9 cellular contexts compared by ENCODE assay signal in the genomic region with DNA sequence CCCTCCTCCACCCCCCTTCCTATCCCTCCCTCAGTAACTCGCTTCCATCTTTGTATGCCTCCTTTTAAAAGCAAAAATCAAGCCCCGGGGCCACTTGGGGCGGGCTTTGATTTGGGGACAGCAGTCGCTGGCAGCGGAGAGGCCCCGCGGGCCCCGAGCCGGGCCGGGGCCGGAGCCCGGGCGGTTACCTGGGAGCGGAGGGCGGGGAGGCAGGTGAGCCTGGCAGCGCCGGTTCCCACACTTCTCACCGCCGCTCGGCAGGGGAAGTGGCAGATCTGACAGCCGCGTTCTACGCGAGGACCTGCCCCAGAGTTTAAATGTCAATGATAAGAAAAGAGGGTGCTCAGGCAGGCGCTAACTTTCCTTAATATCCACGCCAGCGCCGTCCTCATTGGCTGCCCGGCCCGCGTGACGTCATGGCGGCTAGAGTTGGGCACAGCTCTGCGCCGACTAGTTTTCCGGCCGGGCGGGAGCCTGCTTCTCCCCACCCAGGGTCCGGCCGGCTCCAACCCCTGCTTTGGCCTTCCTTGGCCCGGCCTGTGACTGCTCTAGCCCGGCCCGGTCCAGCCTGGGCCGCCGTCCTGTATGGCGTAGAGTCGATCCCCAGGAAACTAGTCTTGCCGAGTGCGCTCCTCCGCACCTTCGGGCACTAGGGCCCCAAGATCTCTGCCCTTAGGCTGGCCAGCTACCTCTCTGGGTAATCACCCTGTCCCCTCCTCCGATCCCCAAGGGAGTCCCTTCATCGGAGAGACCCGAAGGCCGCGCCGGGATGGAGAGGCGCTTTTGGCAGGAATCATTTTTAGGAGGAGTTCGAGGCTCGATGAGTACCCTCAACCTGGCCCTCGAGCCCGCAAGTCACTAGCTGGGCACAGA. TPM values are rescaled to one million over a fixed set of nuclear protein-coding genes. Genes with fewer than 3 reads are reported as not detected.
DNase-seq lines count a peak whose midpoint lies in the region; ATAC-seq and TF ChIP-seq lines count a peak whose summit lies in the region.
"Had no signal": no experiment of that assay in that cellular context is flagged by ENCODE, and none has a peak within 500 bp of the region (broad histone marks: within the 10 kb centered on the region; RNA-seq: fewer than 3 reads in every experiment).

No MANE protein-coding gene starts in this region.

- WGBS in heart right ventricle, 2 donors, result 1 to 4% methylated on average over 62 of the region's 62 CpGs
- WGBS in urinary bladder, result 4% methylated on average over 62 of the region's 62 CpGs
- WGBS in gastroesophageal sphincter (ENCODE audit: low coverage in 1 of 2), 2 donors, result 5% methylated on average over 8 of the region's 62 CpGs; no CpG with 5 or more reads in 1 of the 2 donors

- H3K27ac ChIP-seq in heart right ventricle, result no peak overlapping the region
- H3K27ac ChIP-seq in right atrium auricular region, result no peak overlapping the region
- no peak overlapping the region for H3K27ac ChIP-seq in urinary bladder (ENCODE audit: low read depth)
- H3K27ac ChIP-seq in gastroesophageal sphincter, result no peak overlapping the region

- DNase-seq in heart right ventricle (no peak), right atrium auricular region (ENCODE audit: low spot score) (no peak), cerebellar cortex (ENCODE audit: low spot score) (peak; percentile 82), medulla oblongata (ENCODE audit: extremely low spot score) (peak; percentile 62)
- DNase-seq: stimulated activated CD4-positive, alpha-beta T cell treated with anti-CD3 and anti-CD28 coated beads, Interleukin-4, amount 100 ng/mL, for 1 hour had no signal

- H3K4me1 ChIP-seq in heart right ventricle, result peaks cover 29 to 61% (median 49%) of the 10 kb centered on the region in 9 donors
- H3K4me1 ChIP-seq in right atrium auricular region, result peaks cover 0 to 57% of the 10 kb centered on the region in 2 donors
- H3K4me1 ChIP-seq in urinary bladder (ENCODE audit: insufficient read depth), result peaks cover 3% of the 10 kb centered on the region
- H3K4me1 ChIP-seq in gastroesophageal sphincter, result peaks cover 0 to 58% (median 51%) of the 10 kb centered on the region in 3 donors

- H3K36me3 ChIP-seq in heart right ventricle (no peaks in the 10 kb centered on the region), right atrium auricular region (no peaks in the 10 kb centered on the region), urinary bladder (ENCODE audit: insufficient read depth) (no peaks in the 10 kb centered on the region), gastroesophageal sphincter (no peaks in the 10 kb centered on the region)

- no peak for TF ChIP-seq EP300 in gastroesophageal sphincter (IDR thresholded peaks at IDR 0.05)

- H3K27me3 ChIP-seq in heart right ventricle (peaks cover 77 to 100% (median 100%) of the 10 kb centered on the region in 7 donors), right atrium auricular region (peaks cover 78 to 91% of the 10 kb centered on the region in 2 donors), gastroesophageal sphincter (peaks cover 100% of the 10 kb centered on the region)

- intact Hi-C loops in heart right ventricle (cut with DNase I), result loop anchor here in 1 of 10 donors (10.0 kb wide), 1 partner anchor 137 kb away; no protein-coding TSS in a partner anchor

- H3K4me3 ChIP-seq in heart right ventricle, result peak overlapping the region in 8 of 10 donors; percentile 0 to 51 (median 21)
- peak overlapping the region in 1 of 2 donors; percentile 18 for H3K4me3 ChIP-seq in right atrium auricular region
- H3K4me3 ChIP-seq in urinary bladder (ENCODE audit: low read depth, low read length), result peak overlapping the region; percentile 24
- peak overlapping the region in 1 of 2 donors; percentile 35 for H3K4me3 ChIP-seq in gastroesophageal sphincter

- TF ChIP-seq CTCF in heart right ventricle (IDR thresholded peaks at IDR 0.05), result no peak
- no peak for TF ChIP-seq CTCF in right atrium auricular region (IDR thresholded peaks at IDR 0.05)
- no peak for TF ChIP-seq CTCF in gastroesophageal sphincter (IDR thresholded peaks at IDR 0.05)

- H3K9me3 ChIP-seq in heart right ventricle (no peaks in the 10 kb centered on the region), right atrium auricular region (no peaks in the 10 kb centered on the region), gastroesophageal sphincter (peaks cover 0 to 7% (median 0%) of the 10 kb centered on the region in 3 donors)

- peak in 1 of 8 donors; percentile 25 for ATAC-seq in heart right ventricle
- ATAC-seq in gastroesophageal sphincter, result no peak
- no peak for ATAC-seq in GM18520 (IDR thresholded peaks at IDR 0.05; ENCODE audit: unreplicated experiment)
- ATAC-seq in GM19328 (IDR thresholded peaks at IDR 0.05; ENCODE audit: unreplicated experiment), result no peak

- TF ChIP-seq POLR2A in gastroesophageal sphincter (IDR thresholded peaks at IDR 0.05), result no peak

RNA-seq across cellular contexts. Expression of a gene that starts 6.7 kb away (rescaled TPM):
- total RNA-seq in heart right ventricle (not detected), right atrium auricular region (not detected), urinary bladder (not detected), gastroesophageal sphincter (1 to 10 TPM in 1 of 4 donors, under 1 TPM in 3; 0.08 to 1.1 (median 0.55) TPM)
- polyA plus RNA-seq in heart right ventricle (under 1 TPM in 1 of 2 donors, not detected in 1; 0.01 TPM), urinary bladder (not detected)

Comparison
In these comparisons a context has a peak if more than half of its experiments do, and no peak if none do; other contexts are left out.
1. DNase-seq: peak in cerebellar cortex (single experiment) and medulla oblongata (single experiment); none in heart right ventricle (0 of 2) and right atrium auricular region (single experiment).